17 cellular contexts compared by ENCODE assay signal in the genomic region with DNA sequence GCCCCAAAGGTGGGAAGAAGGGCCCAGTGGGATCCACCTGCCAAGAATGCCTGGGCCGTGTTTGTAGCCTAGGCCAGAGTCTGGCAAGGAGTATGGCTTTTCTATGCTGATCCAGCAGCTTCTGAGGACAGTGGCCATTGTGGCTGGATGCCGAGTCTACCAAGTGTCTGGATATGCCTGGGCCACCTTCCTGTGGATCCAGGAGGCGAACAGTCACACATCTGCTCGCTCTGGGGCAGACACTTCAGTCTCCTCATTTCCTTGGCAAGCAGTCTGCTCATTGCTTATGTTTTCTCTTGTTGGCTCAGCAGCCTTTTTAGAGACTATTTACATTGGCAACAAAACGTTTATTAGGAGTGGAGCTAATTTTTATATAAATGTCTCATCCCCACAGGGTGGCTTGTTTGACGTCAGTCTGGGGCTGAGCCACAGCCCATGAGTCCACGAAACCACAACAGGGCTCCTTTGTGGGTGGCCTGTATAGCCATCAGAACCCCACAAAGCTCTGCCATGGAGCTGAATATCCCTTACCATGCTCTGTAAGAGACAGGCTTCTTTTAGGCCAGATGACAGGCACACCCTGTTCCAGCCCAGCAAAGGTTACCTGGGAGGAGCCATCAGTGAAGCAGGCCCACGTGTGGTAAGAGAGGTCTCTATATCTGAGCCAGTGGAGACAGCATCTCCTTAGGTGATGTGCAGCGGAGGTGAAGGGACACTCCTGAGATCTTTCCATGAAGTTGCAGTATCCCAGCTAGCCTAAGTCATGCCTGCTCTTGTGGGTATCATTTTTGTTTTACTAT.
DNase-seq lines count a peak whose midpoint lies in the region; TF ChIP-seq lines count a peak whose summit lies in the region.
"Had no signal": no experiment of that assay in that cellular context is flagged by ENCODE, and none has a peak within 500 bp of the region (broad histone marks: within the 10 kb centered on the region; RNA-seq: fewer than 3 reads in every experiment).

No MANE protein-coding gene starts in this region.

- no peak for TF ChIP-seq POLR2A in thyroid gland (IDR thresholded peaks at IDR 0.05)

- in situ Hi-C loops in astrocyte of the spinal cord (cut with HindIII; ENCODE audit: low sequenced_read_pairs) (no loop called here), mammary epithelial cell (cut with MboI; ENCODE audit: low sequenced_read_pairs in 2 of 2) (no loop called here)

- no peaks in the 10 kb centered on the region for H4K20me1 ChIP-seq in mammary epithelial cell (ENCODE audit: insufficient read depth, low read length)

- H2AFZ ChIP-seq in mammary epithelial cell (ENCODE audit: low read depth, low read length) = no peak overlapping the region
- H2AFZ ChIP-seq: PC-9 had no signal

- no peak for TF ChIP-seq CTCF in astrocyte of the spinal cord (IDR thresholded peaks at IDR 0.05; ENCODE audit: low read depth, low read length)
- TF ChIP-seq CTCF in thyroid gland (IDR thresholded peaks at IDR 0.05) = no peak
- no peak for TF ChIP-seq CTCF in mammary epithelial cell (conservative IDR thresholded peaks at IDR 0.05 in 1 of 2, IDR thresholded peaks at IDR 0.05 in 1 of 2; ENCODE audit: extremely low read depth in 1 of 2, insufficient read depth in 1 of 2, low read depth in 1 of 2, low read length in 2 of 2)

- H3K9ac ChIP-seq in mammary epithelial cell (ENCODE audit: insufficient read depth, low read length) = no peak overlapping the region

- CTCF ChIA-PET in mammary epithelial cell (lab: Charles Lee; ENCODE audit: low non-redundant PET) = no interaction called here

- H3K27me3 ChIP-seq in thyroid gland (no peaks in the 10 kb centered on the region), mammary epithelial cell (ENCODE audit: insufficient read depth, low read length) (no peaks in the 10 kb centered on the region)

- 39 to 49% methylated on average over 8 to 9 of the region's 9 CpGs for WGBS in thyroid gland, 2 donors
- WGBS in mammary epithelial cell (ENCODE audit: low coverage, missing lambda C conversion rate) = 22% methylated on average over 8 of the region's 9 CpGs

- no peaks in the 10 kb centered on the region for H3K79me2 ChIP-seq in mammary epithelial cell (ENCODE audit: insufficient read depth, low read length)

- H3K4me2 ChIP-seq in mammary epithelial cell (ENCODE audit: insufficient read depth, low read depth, low read length) = no peak overlapping the region
- H3K4me2 ChIP-seq: PC-9 had no signal

- H3K27ac ChIP-seq in thyroid gland (peak overlapping the region; percentile 27 to 64 (median 56)), mammary epithelial cell (ENCODE audit: insufficient read depth, low read depth, low read length) (no peak overlapping the region)
- H3K27ac ChIP-seq: heart left ventricle, PC-9 had no signal

- DNase-seq in NCI-H146 (lab: John Stamatoyannopoulos, UW) (peak; percentile 21), NCI-H146 treated with DMSO at 0.1 percent for 48 hours (lab: John Stamatoyannopoulos, UW; ENCODE audit: unreplicated experiment) (no peak), NCI-H2029 treated with DMSO at 0.1 percent for 48 hours (lab: John Stamatoyannopoulos, UW) (peak; percentile 96), astrocyte of the spinal cord (ENCODE audit: low read depth, low spot score) (peak; percentile 81), thyroid gland (peak; percentile 53 to 56), mammary epithelial cell (no peak)
- no peak for DNase-seq in central memory CD4-positive, alpha-beta T cell
- no peak for DNase-seq in activated CD4-positive, alpha-beta T cell treated with anti-CD3 and anti-CD28 coated beads, Interleukin-2, amount 50 U/mL, for 48 hours
- DNase-seq: activated naive CD8-positive, alpha-beta T cell treated with anti-CD3 and anti-CD28 coated beads, Interleukin-2, amount 50 U/mL, for 24 hours; effector memory CD4-positive, alpha-beta T cell; heart left ventricle; islet precursor cell; Karpas-422; NCI-H1436 treated with DMSO at 0.1 percent for 48 hours; NCI-H526 treated with DMSO at 0.1 percent for 48 hours; PC-9; retina had no signal

- dilution Hi-C loops in mammary epithelial cell (cut with HindIII; ENCODE audit: low sequenced_read_pairs) = no loop called here

- H3K9me3 ChIP-seq in thyroid gland = no peaks in the 10 kb centered on the region
- no peaks in the 10 kb centered on the region for H3K9me3 ChIP-seq in mammary epithelial cell (replicated peaks; ENCODE audit: insufficient read depth, low read length)
- H3K9me3 ChIP-seq: heart left ventricle had no signal

- no TSS peak for BruUV-seq in mammary epithelial cell (replicated peaks; lab: Mats Ljungman, UMichigan)

- H3K4me1 ChIP-seq in thyroid gland (peaks cover 16 to 48% of the 10 kb centered on the region in 2 donors), mammary epithelial cell (ENCODE audit: insufficient read depth, low read length) (no peaks in the 10 kb centered on the region)
- H3K4me1 ChIP-seq: heart left ventricle had no signal

- H3K4me3 ChIP-seq in astrocyte of the spinal cord (ENCODE audit: low read depth, low read length) (no peak overlapping the region), thyroid gland (replicated peaks in 1 of 3) (no peak overlapping the region), mammary epithelial cell (replicated peaks in 1 of 3; ENCODE audit: insufficient read depth in 1 of 3, low read depth in 2 of 3, low read length in 3 of 3) (no peak overlapping the region)
- H3K4me3 ChIP-seq: heart left ventricle, PC-9 had no signal

- intact Hi-C loops in thyroid gland (cut with DNase I) (no loop called here), mammary epithelial cell (cut with micrococcal nuclease) (no loop called here)

- H3K36me3 ChIP-seq in thyroid gland = no peaks in the 10 kb centered on the region
- no peaks in the 10 kb centered on the region for H3K36me3 ChIP-seq in mammary epithelial cell (ENCODE audit: insufficient read depth, low read length)
- H3K36me3 ChIP-seq: heart left ventricle had no signal

Comparison
In these comparisons a context has a peak if more than half of its experiments do, and no peak if none do; other contexts are left out.
1. DNase-seq: peak in NCI-H146 (single experiment), NCI-H2029 treated with DMSO at 0.1 percent for 48 hours (single experiment), astrocyte of the spinal cord (single experiment) and thyroid gland (2 of 2); none in NCI-H146 treated with DMSO at 0.1 percent for 48 hours (single experiment), central memory CD4-positive, alpha-beta T cell (single experiment), activated CD4-positive, alpha-beta T cell treated with anti-CD3 and anti-CD28 coated beads, Interleukin-2, amount 50 U/mL, for 48 hours (0 of 2) and mammary epithelial cell (single experiment).